ENCODE assay signal across 10 cellular contexts in the genomic region with DNA sequence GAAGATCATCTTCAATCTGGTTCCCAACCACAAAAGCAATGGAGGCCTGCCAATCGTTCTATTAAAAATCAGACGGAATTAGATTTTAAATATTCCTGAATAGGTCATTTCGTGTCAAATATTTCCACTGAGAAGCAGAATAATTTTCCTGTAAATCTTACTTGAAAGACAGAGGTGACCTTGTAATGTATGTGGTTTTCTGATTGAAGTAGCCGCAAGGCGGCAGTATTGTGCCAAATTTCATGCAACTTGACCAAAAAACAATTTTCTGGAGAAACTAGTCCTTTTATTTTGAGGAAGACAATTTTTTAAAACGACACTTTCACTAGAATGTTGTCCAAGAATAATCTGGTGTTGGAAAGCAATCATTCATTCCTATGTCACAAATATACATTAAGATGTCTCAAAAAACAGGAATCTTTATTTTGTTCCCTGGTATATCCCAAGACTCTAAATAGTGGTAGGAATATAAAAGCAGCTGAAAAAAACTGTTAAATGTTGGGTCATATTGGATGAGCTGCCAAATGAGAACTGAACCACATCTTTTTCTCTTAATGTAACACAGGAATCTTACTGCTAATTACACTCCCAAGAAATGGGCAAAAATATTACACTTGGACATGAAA. TPM values are rescaled to one million over a fixed set of nuclear protein-coding genes. Genes with fewer than 3 reads are reported as not detected.
A peak's percentile ranks its signal among the peaks of the same experiment; 100 is the strongest.
DNase-seq lines count a peak whose midpoint lies in the region; ATAC-seq, FAIRE-seq and TF ChIP-seq lines count a peak whose summit lies in the region.
"Had no signal": no experiment of that assay in that cellular context is flagged by ENCODE, and none has a peak within 500 bp of the region (broad histone marks: within the 10 kb centered on the region; RNA-seq: fewer than 3 reads in every experiment).

No MANE protein-coding gene starts in this region.

- no peaks in the 10 kb centered on the region for H3K9me3 Mint-ChIP-seq in effector memory CD8-positive, alpha-beta T cell

- no peak overlapping the region for H3K4me3 Mint-ChIP-seq in effector memory CD8-positive, alpha-beta T cell

- no peaks in the 10 kb centered on the region for H3K4me1 Mint-ChIP-seq in effector memory CD8-positive, alpha-beta T cell (ENCODE audit: low read depth in 2 of 2)

- H3K4me2 ChIP-seq in DOHH2 (ENCODE audit: low read length) = no peak overlapping the region
- no peak overlapping the region for H3K4me2 ChIP-seq in endothelial cell of umbilical vein (ENCODE audit: insufficient read depth, low read length)

- peaks cover 3% of the 10 kb centered on the region for H3K36me3 Mint-ChIP-seq in effector memory CD8-positive, alpha-beta T cell (ENCODE audit: insufficient read depth)

- H2AFZ ChIP-seq in endothelial cell of umbilical vein (ENCODE audit: low read depth, low read length) = no peak overlapping the region

- FAIRE-seq in HTR-8/SVneo (lab: Jason Lieb, UNC) = no peak
- FAIRE-seq in endothelial cell of umbilical vein (lab: Jason Lieb, UNC) = peak; percentile 48

- H3K27me3 ChIP-seq in DOHH2 (ENCODE audit: control insufficient read depth, low read length) (no peaks in the 10 kb centered on the region), SJCRH30 (no peaks in the 10 kb centered on the region), endothelial cell of umbilical vein (ENCODE audit: control insufficient read depth in 2 of 2, insufficient read depth in 2 of 2, low read length in 2 of 2) (no peaks in the 10 kb centered on the region), vagina (no peaks in the 10 kb centered on the region)

- dilution Hi-C loops in endothelial cell of umbilical vein (cut with MboI; ENCODE audit: extremely low pct_ligation_motif_present, low sequenced_read_pairs) = no loop called here

- TF ChIP-seq POLR2A in endothelial cell of umbilical vein (IDR thresholded peaks at IDR 0.05; ENCODE audit: low read depth, low read length) = no peak
- no peak for TF ChIP-seq POLR2A in vagina (IDR thresholded peaks at IDR 0.05)

- no peaks in the 10 kb centered on the region for H4K20me1 ChIP-seq in DOHH2 (ENCODE audit: control insufficient read depth, insufficient read depth, low read depth, low read length)
- no peaks in the 10 kb centered on the region for H4K20me1 ChIP-seq in endothelial cell of umbilical vein (replicated peaks; ENCODE audit: control insufficient read depth, extremely low read depth, insufficient read depth, low read length)

- POLR2A ChIA-PET in endothelial cell of umbilical vein (lab: Charles Lee) = no interaction called here

- H3K4me1 ChIP-seq in DOHH2 (ENCODE audit: control insufficient read depth, low read length) (no peaks in the 10 kb centered on the region), SJCRH30 (peaks cover 24% of the 10 kb centered on the region), endothelial cell of umbilical vein (ENCODE audit: control insufficient read depth, extremely low read depth, insufficient read depth, low read length) (no peaks in the 10 kb centered on the region), vagina (no peaks in the 10 kb centered on the region)

- ATAC-seq in effector memory CD8-positive, alpha-beta T cell (replicated peaks) = no peak

- intact Hi-C loops in endothelial cell of umbilical vein (cut with micrococcal nuclease) = loop anchor here (1.0 kb wide), 2 partner anchors 857 to 1216 kb away; no protein-coding TSS in a partner anchor
- intact Hi-C loops in vagina (cut with DNase I) = no loop called here

- H3K36me3 ChIP-seq in DOHH2 (ENCODE audit: control insufficient read depth, low read length) (no peaks in the 10 kb centered on the region), SJCRH30 (no peaks in the 10 kb centered on the region), endothelial cell of umbilical vein (ENCODE audit: control insufficient read depth in 2 of 2, extremely low read depth in 1 of 2, insufficient read depth in 2 of 2, low read length in 2 of 2) (no peaks in the 10 kb centered on the region), vagina (no peaks in the 10 kb centered on the region)

- CTCF ChIA-PET in endothelial cell of umbilical vein (lab: Charles Lee) = interaction anchor here (0.7 to 3.1 kb wide), 5 partner anchors 16 to 1218 kb away, joined by 3 to 69 read pairs (median 7); no protein-coding TSS in a partner anchor

- H3K9me1 ChIP-seq in endothelial cell of umbilical vein (replicated peaks; ENCODE audit: control insufficient read depth, extremely low read depth, insufficient read depth, low read length) = no peaks in the 10 kb centered on the region

- no peak overlapping the region for H3K27ac ChIP-seq in DOHH2 (ENCODE audit: low read depth, low read length)
- H3K27ac ChIP-seq in SJCRH30 = no peak overlapping the region
- no peak overlapping the region for H3K27ac ChIP-seq in endothelial cell of umbilical vein (ENCODE audit: insufficient read depth, low read depth, low read length)
- no peak overlapping the region for H3K27ac ChIP-seq in vagina
- H3K27ac ChIP-seq: skin epidermis had no signal

- no peak overlapping the region for H3K4me3 ChIP-seq in DOHH2 (ENCODE audit: low read length)
- H3K4me3 ChIP-seq in SJCRH30 = no peak overlapping the region
- no peak overlapping the region for H3K4me3 ChIP-seq in endothelial cell of umbilical vein (replicated peaks in 1 of 3; ENCODE audit: insufficient read depth in 1 of 3, low read depth in 1 of 3, low read length in 3 of 3)
- no peak overlapping the region for H3K4me3 ChIP-seq in vagina
- H3K4me3 ChIP-seq: skin epidermis had no signal

- no peaks in the 10 kb centered on the region for H3F3A ChIP-seq in DOHH2 (ENCODE audit: control insufficient read depth, insufficient read depth)

- peak; percentile 1 for DNase-seq in HTR-8/SVneo (ENCODE audit: insufficient read length, low spot score)
- DNase-seq in SJCRH30 = peak; percentile 62 to 87
- DNase-seq in endothelial cell of umbilical vein (ENCODE audit: low read depth, low spot score) = peak; percentile 65
- DNase-seq in midbrain (lab: John Stamatoyannopoulos, UW) = peak; percentile 25
- DNase-seq in vagina (ENCODE audit: extremely low spot score in 2 of 2) = no peak
- DNase-seq in HPDE6-E6E7 (ENCODE audit: extremely low spot score) = no peak
- DNase-seq in effector memory CD8-positive, alpha-beta T cell = no peak

- H3K9me2 ChIP-seq in DOHH2 (replicated peaks; ENCODE audit: control insufficient read depth, low read length) = no peaks in the 10 kb centered on the region

- TF ChIP-seq CTCF in DOHH2 (IDR thresholded peaks at IDR 0.05; ENCODE audit: low read depth, low read length, poor library complexity, severe bottlenecking) = peak; percentile 77
- peak; percentile 59 to 60 for TF ChIP-seq CTCF in endothelial cell of umbilical vein (IDR thresholded peaks at IDR 0.05; ENCODE audit: extremely low read depth in 1 of 2, insufficient read depth in 1 of 2, low read depth in 1 of 2, low read length in 2 of 2)
- peak; percentile 19 to 62 (median 43) for TF ChIP-seq CTCF in vagina (IDR thresholded peaks at IDR 0.05)

- no TSS peak for BruUV-seq in endothelial cell of umbilical vein (replicated peaks; lab: Mats Ljungman, UMichigan)

- H3K79me2 ChIP-seq in DOHH2 (ENCODE audit: control insufficient read depth, low read length) = no peaks in the 10 kb centered on the region
- no peaks in the 10 kb centered on the region for H3K79me2 ChIP-seq in endothelial cell of umbilical vein (ENCODE audit: control insufficient read depth, insufficient read depth, low read length)

- no peak overlapping the region for H3K9ac ChIP-seq in endothelial cell of umbilical vein (replicated peaks; ENCODE audit: extremely low read depth, insufficient read depth, low read length)

- no peaks in the 10 kb centered on the region for H3K9me3 ChIP-seq in DOHH2 (ENCODE audit: control insufficient read depth, insufficient read depth, low read length)
- H3K9me3 ChIP-seq in SJCRH30 (replicated peaks) = no peaks in the 10 kb centered on the region
- H3K9me3 ChIP-seq in endothelial cell of umbilical vein (replicated peaks; ENCODE audit: control insufficient read depth, insufficient read depth, low read length) = no peaks in the 10 kb centered on the region
- H3K9me3 ChIP-seq in vagina = no peaks in the 10 kb centered on the region

- no peaks in the 10 kb centered on the region for H3K27me3 Mint-ChIP-seq in effector memory CD8-positive, alpha-beta T cell

- no peak overlapping the region for H3K27ac Mint-ChIP-seq in effector memory CD8-positive, alpha-beta T cell

TF ChIP-seq in endothelial cell of umbilical vein, 7 proteins besides CTCF, POLR2A, EP300 and RAD21:
- TF ChIP-seq MYC (IDR thresholded peaks at IDR 0.05; ENCODE audit: low read depth, low read length) (no peak), GATA2 (IDR thresholded peaks at IDR 0.05; ENCODE audit: insufficient read depth, insufficient read length, low read depth, low read length) (no peak), EZH2 (IDR thresholded peaks at IDR 0.05; ENCODE audit: borderline replicate concordance, low read depth, low read length, severe bottlenecking) (no peak), JUN (IDR thresholded peaks at IDR 0.05; ENCODE audit: borderline replicate concordance, insufficient read depth, insufficient read length, low read depth) (no peak), POLR2AphosphoS5 (IDR thresholded peaks at IDR 0.05; ENCODE audit: insufficient read depth, low read depth, low read length) (no peak), FOS (IDR thresholded peaks at IDR 0.05; ENCODE audit: borderline replicate concordance, insufficient read depth, low read length) (no peak)
- TF ChIP-seq, protein P1, sequence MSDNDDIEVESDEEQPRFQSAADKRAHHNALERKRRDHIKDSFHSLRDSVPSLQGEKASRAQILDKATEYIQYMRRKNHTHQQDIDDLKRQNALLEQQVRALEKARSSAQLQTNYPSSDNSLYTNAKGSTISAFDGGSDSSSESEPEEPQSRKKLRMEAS (IDR thresholded peaks at IDR 0.05; ENCODE audit: insufficient read depth, insufficient read length) = no peak

RNA-seq across cellular contexts. Expression of a gene that starts 33.6 kb away (rescaled TPM):
- 0.03 and 0.18 TPM in 2 replicates for total RNA-seq in SJCRH30 (2014; rRNA removed; shearing (Covaris generic))
- total RNA-seq in endothelial cell of umbilical vein = not detected in 2 replicates
- not detected in 2 replicates for polyA plus RNA-seq in endothelial cell of umbilical vein
- polyA plus RNA-seq in endothelial cell of umbilical vein (2011; cell fraction: cytosol; rRNA removed) = not detected in 2 replicates
- not detected in 2 replicates for polyA plus RNA-seq in endothelial cell of umbilical vein (2011; cell fraction: nucleus; rRNA removed)
- not detected in 2 replicates for polyA plus RNA-seq in endothelial cell of umbilical vein (2012)
- not detected in 2 replicates for polyA minus RNA-seq in endothelial cell of umbilical vein
- polyA minus RNA-seq in endothelial cell of umbilical vein (2011; cell fraction: cytosol; rRNA and poly(A)+ RNA removed) = not detected
- not detected in 2 replicates for polyA minus RNA-seq in endothelial cell of umbilical vein (2011; cell fraction: nucleus; rRNA and poly(A)+ RNA removed)
- total RNA-seq in vagina = 10.1 TPM
- total RNA-seq: T-helper 2 cell treated with Interferon-gamma antibody and Interleukin-4, amounts not matched to agents 100 ng/mL and 5 ng/mL, for 36 hours had no signal

Comparison
In these comparisons a context has a peak if more than half of its experiments do, and no peak if none do; other contexts are left out.
1. DNase-seq: peak in HTR-8/SVneo (single experiment), SJCRH30 (2 of 2), endothelial cell of umbilical vein (single experiment) and midbrain (single experiment); none in vagina (0 of 2), HPDE6-E6E7 (single experiment) and effector memory CD8-positive, alpha-beta T cell (0 of 3).
2. Peak in every context shown above with its lines, with median percentiles within 50 percentile points of each other: CTCF ChIP-seq.